Comparison of ENCODE assay signal across 8 cellular contexts in the genomic region with DNA sequence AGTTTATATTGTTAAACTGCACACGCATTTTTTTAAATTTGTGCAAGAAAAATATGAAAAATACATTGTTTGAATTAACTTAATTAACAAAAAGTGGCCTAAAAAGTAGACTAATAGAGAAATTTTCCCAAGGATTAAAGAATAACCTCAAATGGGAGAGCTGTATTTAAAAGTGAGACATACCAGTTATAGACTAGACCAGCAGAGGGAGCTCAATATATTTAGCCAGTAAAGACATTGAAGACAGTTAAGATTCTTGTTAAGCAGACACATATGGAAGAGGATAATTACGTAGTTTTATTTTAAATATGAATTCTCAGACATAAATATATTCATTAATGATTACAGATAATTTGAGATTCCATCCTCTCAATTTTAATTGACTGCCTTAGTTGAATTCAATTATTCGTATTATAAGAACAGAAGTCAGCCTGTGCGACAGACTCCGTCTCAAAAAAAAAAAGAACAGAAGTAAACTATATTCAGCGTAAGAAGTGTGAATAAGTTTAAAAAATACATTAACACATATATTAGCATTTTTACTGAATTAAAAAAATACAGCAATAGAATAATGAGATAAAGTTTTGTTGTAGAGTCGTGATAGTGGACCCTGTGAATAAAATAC.
A peak's percentile ranks its signal among the peaks of the same experiment; 100 is the strongest.
DNase-seq lines count a peak whose midpoint lies in the region; ATAC-seq, FAIRE-seq and TF ChIP-seq lines count a peak whose summit lies in the region.

No MANE protein-coding gene starts in this region.

- POLR2A ChIA-PET in OCI-LY7 (lab: Charles Lee) (interaction anchor here (0.5 to 2.1 kb wide), 11 partner anchors 8 to 1224 kb away, joined by 3 to 5 read pairs (median 4); no protein-coding TSS in a partner anchor), endothelial cell of umbilical vein (lab: Charles Lee) (no interaction called here)

- BruUV-seq in OCI-LY7 (replicated peaks; lab: Mats Ljungman, UMichigan) (no TSS peak), endothelial cell of umbilical vein (replicated peaks; lab: Mats Ljungman, UMichigan) (no TSS peak)

- H3K9me2 ChIP-seq in OCI-LY7 (ENCODE audit: insufficient read depth, low read length): no peaks in the 10 kb centered on the region

- H3K27me3 ChIP-seq in endothelial cell of umbilical vein (ENCODE audit: control insufficient read depth in 2 of 2, insufficient read depth in 2 of 2, low read length in 2 of 2) (no peaks in the 10 kb centered on the region), pancreas (no peaks in the 10 kb centered on the region)

- H3K4me1 ChIP-seq in OCI-LY7 (ENCODE audit: insufficient read depth, low read length, poor library complexity, severe bottlenecking) (peaks cover 4% of the 10 kb centered on the region), endothelial cell of umbilical vein (ENCODE audit: control insufficient read depth, extremely low read depth, insufficient read depth, low read length) (no peaks in the 10 kb centered on the region), pancreas (no peaks in the 10 kb centered on the region)

- H3K9ac ChIP-seq in endothelial cell of umbilical vein (replicated peaks; ENCODE audit: extremely low read depth, insufficient read depth, low read length): no peak overlapping the region

- H3K4me2 ChIP-seq in OCI-LY7 (ENCODE audit: low read length) (no peak overlapping the region; the same call in 1 of the 2 replicates), endothelial cell of umbilical vein (ENCODE audit: insufficient read depth, low read length) (no peak overlapping the region)

- TF ChIP-seq CTCF in OCI-LY7 (conservative IDR thresholded peaks at IDR 0.05; ENCODE audit: low read length): peak; percentile 97
- TF ChIP-seq CTCF in endothelial cell of umbilical vein (IDR thresholded peaks at IDR 0.05; ENCODE audit: extremely low read depth in 1 of 2, insufficient read depth in 1 of 2, low read depth in 1 of 2, low read length in 2 of 2): peak in 1 of 2 donors; percentile 15
- TF ChIP-seq CTCF in pancreas (IDR thresholded peaks at IDR 0.05): peak; percentile 16 to 38 (median 32)

- dilution Hi-C loops in endothelial cell of umbilical vein (cut with MboI; ENCODE audit: extremely low pct_ligation_motif_present, low sequenced_read_pairs): no loop called here

- H3K9me3 ChIP-seq in OCI-LY7 (ENCODE audit: low read length) (no peaks in the 10 kb centered on the region), endothelial cell of umbilical vein (replicated peaks; ENCODE audit: control insufficient read depth, insufficient read depth, low read length) (no peaks in the 10 kb centered on the region), pancreas (no peaks in the 10 kb centered on the region)

- FAIRE-seq in HTR-8/SVneo (lab: Jason Lieb, UNC) (no peak), endothelial cell of umbilical vein (lab: Jason Lieb, UNC) (no peak), pancreas (lab: Jason Lieb, UNC) (peak; percentile 80)

- peak; percentile 78 for ATAC-seq in GM21528 (IDR thresholded peaks at IDR 0.05; ENCODE audit: low FRiP score, unreplicated experiment)
- ATAC-seq in pancreas: peak in 3 of 4 donors; percentile 56 to 76 (median 72)

- peak overlapping the region; percentile 71; the same call in 1 of the 2 replicates for H2AFZ ChIP-seq in OCI-LY7 (ENCODE audit: low read length)
- H2AFZ ChIP-seq in endothelial cell of umbilical vein (ENCODE audit: low read depth, low read length): no peak overlapping the region

- no peak for TF ChIP-seq POLR2A in endothelial cell of umbilical vein (IDR thresholded peaks at IDR 0.05; ENCODE audit: low read depth, low read length)

- no peak overlapping the region for H3K4me3 ChIP-seq in OCI-LY7 (ENCODE audit: low read depth, low read length, poor library complexity, severe bottlenecking)
- H3K4me3 ChIP-seq in endothelial cell of umbilical vein (replicated peaks in 1 of 3; ENCODE audit: insufficient read depth in 1 of 3, low read depth in 1 of 3, low read length in 3 of 3): no peak overlapping the region
- no peak overlapping the region for H3K4me3 ChIP-seq in pancreas

- intact Hi-C loops in OCI-LY7 (cut with micrococcal nuclease; ENCODE audit: unreplicated experiment): loop anchor here (1.0 to 10.0 kb wide), 6 partner anchors 109 to 772 kb away; no protein-coding TSS in a partner anchor
- intact Hi-C loops in endothelial cell of umbilical vein (cut with micrococcal nuclease): loop anchor here (5.0 kb wide), 1 partner anchor 1578 kb away; no protein-coding TSS in a partner anchor
- intact Hi-C loops in pancreas (cut with DNase I): no loop called here

- H3K27ac ChIP-seq in OCI-LY7 (ENCODE audit: low read depth, low read length, poor library complexity, severe bottlenecking) (no peak overlapping the region), endothelial cell of umbilical vein (ENCODE audit: insufficient read depth, low read depth, low read length) (no peak overlapping the region), pancreas (no peak overlapping the region)

- peak; percentile 29 for DNase-seq in EL
- peak; percentile 21 for DNase-seq in HTR-8/SVneo (ENCODE audit: insufficient read length, low spot score)
- DNase-seq in OCI-LY7 (ENCODE audit: low spot score): peak; percentile 79
- peak; percentile 6 for DNase-seq in endothelial cell of umbilical vein (ENCODE audit: low read depth, low spot score)
- no peak for DNase-seq in pancreas
- DNase-seq in NK-92 (lab: John Stamatoyannopoulos, UW; ENCODE audit: unreplicated experiment): no peak
- DNase-seq in effector CD4-positive, alpha-beta T cell: no peak

- CTCF ChIA-PET in OCI-LY7 (lab: Charles Lee; ENCODE audit: unreplicated experiment) (interaction anchor here (0.8 kb wide), 1 partner anchor 490 kb away, joined by 4 read pairs; no protein-coding TSS in a partner anchor), endothelial cell of umbilical vein (lab: Charles Lee) (interaction anchor here (1.7 kb wide), 1 partner anchor 1577 kb away, joined by 6 read pairs; no protein-coding TSS in a partner anchor)

- H4K20me1 ChIP-seq in OCI-LY7 (ENCODE audit: insufficient read depth, low read length) (no peaks in the 10 kb centered on the region), endothelial cell of umbilical vein (replicated peaks; ENCODE audit: control insufficient read depth, extremely low read depth, insufficient read depth, low read length) (no peaks in the 10 kb centered on the region)

- H3K36me3 ChIP-seq in OCI-LY7 (ENCODE audit: insufficient read depth, low read length) (no peaks in the 10 kb centered on the region; the same call in 1 of the 2 replicates), endothelial cell of umbilical vein (ENCODE audit: control insufficient read depth in 2 of 2, extremely low read depth in 1 of 2, insufficient read depth in 2 of 2, low read length in 2 of 2) (no peaks in the 10 kb centered on the region), pancreas (no peaks in the 10 kb centered on the region)

- H3K79me2 ChIP-seq in OCI-LY7 (ENCODE audit: insufficient read depth, low read depth, low read length) (no peaks in the 10 kb centered on the region), endothelial cell of umbilical vein (ENCODE audit: control insufficient read depth, insufficient read depth, low read length) (no peaks in the 10 kb centered on the region)

- 40 to 45% methylated on average over 7 of the region's 7 CpGs for WGBS in pancreas, 2 donors

- H3K9me1 ChIP-seq in endothelial cell of umbilical vein (replicated peaks; ENCODE audit: control insufficient read depth, extremely low read depth, insufficient read depth, low read length): no peaks in the 10 kb centered on the region

TF ChIP-seq in endothelial cell of umbilical vein, 7 proteins besides CTCF, POLR2A, EP300 and RAD21:
- TF ChIP-seq GATA2 (IDR thresholded peaks at IDR 0.05; ENCODE audit: insufficient read depth, insufficient read length, low read depth, low read length) (no peak), MAX (IDR thresholded peaks at IDR 0.05; ENCODE audit: insufficient read depth, insufficient read length) (no peak), EZH2 (IDR thresholded peaks at IDR 0.05; ENCODE audit: borderline replicate concordance, low read depth, low read length, severe bottlenecking) (no peak), FOS (IDR thresholded peaks at IDR 0.05; ENCODE audit: borderline replicate concordance, insufficient read depth, low read length) (no peak), MYC (IDR thresholded peaks at IDR 0.05; ENCODE audit: low read depth, low read length) (no peak), POLR2AphosphoS5 (IDR thresholded peaks at IDR 0.05; ENCODE audit: insufficient read depth, low read depth, low read length) (no peak), JUN (IDR thresholded peaks at IDR 0.05; ENCODE audit: borderline replicate concordance, insufficient read depth, insufficient read length, low read depth) (no peak)
TF ChIP-seq in endothelial cell of umbilical vein: peak in this region for 0.

Comparison
In these comparisons a context has a peak if more than half of its experiments do, and no peak if none do; other contexts are left out.
1. DNase-seq: peak in EL (single experiment), HTR-8/SVneo (single experiment), OCI-LY7 (single experiment) and endothelial cell of umbilical vein (single experiment); none in pancreas (0 of 6), NK-92 (single experiment) and effector CD4-positive, alpha-beta T cell (single experiment).
2. intact Hi-C loops: an anchor here in OCI-LY7 (1.0 to 10.0 kb wide) and endothelial cell of umbilical vein (5.0 kb wide); none called in pancreas.